ENCODE assay signal across 20 cellular contexts in the genomic region with DNA sequence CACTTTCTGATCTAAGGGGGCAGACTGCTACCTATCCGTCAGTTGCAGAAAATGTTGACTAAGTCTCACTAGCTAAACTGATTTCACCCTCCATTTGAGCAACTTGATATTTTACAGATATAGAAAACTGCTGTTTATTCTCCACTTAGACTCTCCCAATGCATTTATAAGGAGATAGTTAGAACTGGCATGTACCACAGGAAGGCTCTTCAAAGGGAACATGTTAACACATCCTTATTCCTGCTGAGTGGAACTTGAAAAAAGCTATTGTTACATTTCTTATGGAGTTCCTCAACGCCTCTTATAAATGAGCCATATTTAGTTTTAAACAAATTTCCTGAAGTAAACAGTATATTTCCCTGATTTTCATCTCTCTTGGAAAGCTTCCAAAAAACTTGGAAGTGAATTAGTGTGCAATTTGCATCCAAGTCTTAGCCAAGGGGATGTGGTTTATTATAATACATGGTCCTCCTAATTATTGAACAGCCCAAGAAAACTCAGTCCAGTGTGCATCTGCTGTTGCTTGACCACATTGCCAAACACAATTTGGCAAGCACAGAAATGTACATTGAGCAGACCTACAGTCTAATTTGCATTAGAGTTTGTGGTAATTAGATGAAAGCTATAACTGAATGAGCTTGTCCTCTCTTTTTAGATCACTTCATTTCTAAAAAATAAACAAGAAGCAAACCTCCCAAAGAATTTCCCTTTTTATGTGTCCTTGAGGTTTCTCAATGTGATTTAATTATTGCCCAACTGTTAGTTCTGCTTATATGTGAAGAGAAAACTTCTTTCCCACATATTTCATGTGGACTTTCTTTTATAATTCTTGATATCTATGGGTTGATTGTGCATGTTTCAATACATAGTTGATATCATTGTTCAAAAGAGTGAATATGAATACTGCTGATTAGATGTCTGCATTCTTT.
DNase-seq lines count a peak whose midpoint lies in the region; ATAC-seq and TF ChIP-seq lines count a peak whose summit lies in the region.
"Had no signal": no experiment of that assay in that cellular context is flagged by ENCODE, and none has a peak within 500 bp of the region (broad histone marks: within the 10 kb centered on the region; RNA-seq: fewer than 3 reads in every experiment).

No MANE protein-coding gene starts in this region.

- intact Hi-C loops in A673 (cut with micrococcal nuclease; ENCODE audit: unreplicated experiment) (no loop called here), IMR-90 (cut with micrococcal nuclease) (no loop called here)
- intact Hi-C loops in CD4-positive, alpha-beta T cell (cut with DNase I, micrococcal nuclease), result no loop called here

- no peak overlapping the region for H3K56ac ChIP-seq in IMR-90 (ENCODE audit: extremely low read depth, insufficient read depth, low read length)

- H2BK20ac ChIP-seq in IMR-90 (ENCODE audit: low read depth, low read length), result no peak overlapping the region

- no peak overlapping the region for H3K14ac ChIP-seq in IMR-90 (replicated peaks; ENCODE audit: low read depth, low read length)

- no peak overlapping the region for H3K4me3 Mint-ChIP-seq in T-helper 2 cell treated with Interferon-gamma antibody and Interleukin-4, amounts not matched to agents 5 μg/mL and 100 μg/mL, for 36 hours
- H3K4me3 Mint-ChIP-seq in CD4-positive, alpha-beta T cell, result no peak overlapping the region
- H3K4me3 Mint-ChIP-seq: activated CD4-positive, alpha-beta T cell treated with anti-CD3 and anti-CD28 coated beads, Interleukin-2, amount 10 ng/mL, durations not matched to agents 7 days and 5 days; CD8-positive, alpha-beta T cell had no signal

- no peak overlapping the region for H2BK15ac ChIP-seq in IMR-90 (ENCODE audit: low read depth, low read length)

- no CpG with 5 or more reads among the region's 2 CpGs for WGBS in IMR-90 (ENCODE audit: extremely low coverage in 2 of 2, insufficient read length in 1 of 2), 2 experiments

- TF ChIP-seq POLR2A in IMR-90 (IDR thresholded peaks at IDR 0.05; ENCODE audit: low read depth, low read length), result no peak

- H3K9me3 Mint-ChIP-seq in T-helper 2 cell treated with Interferon-gamma antibody and Interleukin-4, amounts not matched to agents 5 μg/mL and 100 μg/mL, for 36 hours, result no peaks in the 10 kb centered on the region
- H3K9me3 Mint-ChIP-seq in CD4-positive, alpha-beta T cell, result peaks cover 2% of the 10 kb centered on the region
- H3K9me3 Mint-ChIP-seq: activated CD4-positive, alpha-beta T cell treated with anti-CD3 and anti-CD28 coated beads, Interleukin-2, amount 10 ng/mL, durations not matched to agents 7 days and 5 days had no signal

- POLR2A ChIA-PET in A673 (lab: Charles Lee; ENCODE audit: low non-redundant PET) (no interaction called here), IMR-90 (lab: Charles Lee; ENCODE audit: unreplicated experiment) (no interaction called here)
- POLR2A ChIA-PET in CD4-positive, alpha-beta T cell (lab: Charles Lee), result no interaction called here

- dilution Hi-C loops in IMR-90 (cut with HindIII; ENCODE audit: low sequenced_read_pairs, unreplicated experiment), result no loop called here

- no peak overlapping the region for H2BK120ac ChIP-seq in IMR-90 (ENCODE audit: low read depth, low read length)

- H3K27ac Mint-ChIP-seq in T-helper 2 cell treated with Interferon-gamma antibody and Interleukin-4, amounts not matched to agents 5 μg/mL and 100 μg/mL, for 36 hours, result no peak overlapping the region
- no peak overlapping the region for H3K27ac Mint-ChIP-seq in CD4-positive, alpha-beta T cell
- H3K27ac Mint-ChIP-seq: activated CD4-positive, alpha-beta T cell treated with anti-CD3 and anti-CD28 coated beads, Interleukin-2, amount 10 ng/mL, durations not matched to agents 7 days and 5 days; CD8-positive, alpha-beta T cell had no signal

- H3K9me3 ChIP-seq in A673 (ENCODE audit: low read depth, low read length, poor library complexity, severe bottlenecking) (no peaks in the 10 kb centered on the region), IMR-90 (ENCODE audit: control insufficient read depth, insufficient read depth, low read length) (no peaks in the 10 kb centered on the region)
- H3K9me3 ChIP-seq in CD4-positive, alpha-beta T cell (ENCODE audit: control insufficient read depth, low read length), result peaks cover 6% of the 10 kb centered on the region
- H3K9me3 ChIP-seq: neutrophil, vagina had no signal

- H3K4me3 ChIP-seq in A673 (ENCODE audit: low read depth, low read length, poor library complexity, severe bottlenecking) (no peak overlapping the region), IMR-90 (ENCODE audit: insufficient read depth, low read depth, low read length) (no peak overlapping the region)
- H3K4me3 ChIP-seq: vagina had no signal

- H3K4ac ChIP-seq in IMR-90 (ENCODE audit: low read depth, low read length), result no peak overlapping the region

- H4K5ac ChIP-seq in IMR-90 (ENCODE audit: low read depth, low read length), result no peak overlapping the region

- H3K79me1 ChIP-seq in IMR-90 (ENCODE audit: low read depth in 1 of 2, low read length in 2 of 2), result no peaks in the 10 kb centered on the region

- H3K4me1 ChIP-seq in A673 (ENCODE audit: insufficient read depth, low read length, poor library complexity, severe bottlenecking), result no peaks in the 10 kb centered on the region
- H3K4me1 ChIP-seq in IMR-90 (ENCODE audit: control insufficient read depth, insufficient read depth, low read length), result peaks cover 2% of the 10 kb centered on the region; the same call in 1 of the 2 replicates
- H3K4me1 ChIP-seq: vagina had no signal

- no peak overlapping the region for H2BK5ac ChIP-seq in IMR-90 (ENCODE audit: low read depth, low read length, poor library complexity, severe bottlenecking)

- no peak overlapping the region for H2AK5ac ChIP-seq in IMR-90 (ENCODE audit: low read depth, low read length)

- H3K36me3 Mint-ChIP-seq in T-helper 2 cell treated with Interferon-gamma antibody and Interleukin-4, amounts not matched to agents 5 μg/mL and 100 μg/mL, for 36 hours (ENCODE audit: low read depth), result no peaks in the 10 kb centered on the region
- no peaks in the 10 kb centered on the region for H3K36me3 Mint-ChIP-seq in CD4-positive, alpha-beta T cell (ENCODE audit: low read depth)
- H3K36me3 Mint-ChIP-seq: CD8-positive, alpha-beta T cell had no signal

- H4K8ac ChIP-seq in IMR-90 (ENCODE audit: low read depth in 2 of 2, low read length in 2 of 2), result no peak overlapping the region

- CTCF ChIA-PET in A673 (lab: Charles Lee), result no interaction called here
- CTCF ChIA-PET in IMR-90 (lab: Yijun Ruan, JAX), result interaction anchor here (1.0 kb wide), 1 partner anchor 1516 kb away, joined by 3 read pairs; no protein-coding TSS in a partner anchor
- CTCF ChIA-PET in CD4-positive, alpha-beta T cell (lab: Charles Lee), result no interaction called here

- no peak overlapping the region for H3K9ac ChIP-seq in IMR-90 (ENCODE audit: low read depth, low read length)

- no peaks in the 10 kb centered on the region for H3K36me3 ChIP-seq in A673 (ENCODE audit: insufficient read depth, low read length, poor library complexity, severe bottlenecking)
- H3K36me3 ChIP-seq in IMR-90 (ENCODE audit: control insufficient read depth, insufficient read depth, low read length), result no peaks in the 10 kb centered on the region
- H3K36me3 ChIP-seq: neutrophil, vagina had no signal

- H3K18ac ChIP-seq in IMR-90 (ENCODE audit: low read depth, low read length), result no peak overlapping the region

- DNase-seq in A673 (ENCODE audit: low spot score) (peak; percentile 23), IMR-90 (no peak), SK-N-DZ (ENCODE audit: low spot score) (peak; percentile 80), fibroblast of gingiva (ENCODE audit: low read depth) (peak; percentile 76), putamen (ENCODE audit: low spot score) (no peak), HCEC 1CT (no peak)
- no peak for DNase-seq in T-helper 2 cell treated with Interferon-gamma antibody and Interleukin-4, amounts not matched to agents 5 μg/mL and 100 μg/mL, for 36 hours (ENCODE audit: low spot score)
- DNase-seq in CD4-positive, alpha-beta T cell, result no peak
- DNase-seq: ACHN; activated CD4-positive, alpha-beta T cell treated with anti-CD3 and anti-CD28 coated beads, Interleukin-2, amount 10 ng/mL, durations not matched to agents 7 days and 5 days; activated effector memory CD4-positive, alpha-beta T cell treated with Interleukin-2 at 50 U/mL for 16 hours; CD8-positive, alpha-beta T cell; DMS53; left ventricle myocardium superior; NCI-H1092; retina; stimulated activated CD4-positive, alpha-beta T cell treated with anti-CD3 and anti-CD28 coated beads, Interleukin-12 subunit alpha, Interleukin-12 subunit beta, amount 100 ng/mL, for 4 hours had no signal

- in situ Hi-C loops in IMR-90 (cut with MboI; ENCODE audit: low sequenced_read_pairs), result no loop called here

- BruUV-seq in A673 (replicated peaks; lab: Mats Ljungman, UMichigan) (no TSS peak), IMR-90 (replicated peaks; lab: Mats Ljungman, UMichigan) (no TSS peak)

- H2AFZ ChIP-seq in IMR-90 (replicated peaks; ENCODE audit: low read length, poor library complexity), result no peak overlapping the region

- H3K27me3 ChIP-seq in A673 (replicated peaks; ENCODE audit: insufficient read depth, low read depth, low read length, poor library complexity) (no peaks in the 10 kb centered on the region), IMR-90 (ENCODE audit: control insufficient read depth, insufficient read depth, low read length) (no peaks in the 10 kb centered on the region)
- peaks cover 4% of the 10 kb centered on the region for H3K27me3 ChIP-seq in CD4-positive, alpha-beta T cell (ENCODE audit: control insufficient read depth, insufficient read depth, low read length)
- H3K27me3 ChIP-seq: neutrophil, vagina had no signal

- no peaks in the 10 kb centered on the region for H3K9me1 ChIP-seq in IMR-90 (ENCODE audit: insufficient read depth, low read length)

- no peak overlapping the region for H3K23ac ChIP-seq in IMR-90 (ENCODE audit: low read depth, low read length)

- no peak overlapping the region for H2AK9ac ChIP-seq in IMR-90 (replicated peaks; ENCODE audit: low read depth, low read length, poor library complexity)

- H3K27ac ChIP-seq in A673 (ENCODE audit: low read depth, low read length, poor library complexity, severe bottlenecking) (no peak overlapping the region), IMR-90 (ENCODE audit: insufficient read depth, low read length) (no peak overlapping the region)
- H3K27ac ChIP-seq in CD4-positive, alpha-beta T cell (ENCODE audit: low read depth, low read length), result no peak overlapping the region
- H3K27ac ChIP-seq: HL-60, neutrophil, vagina had no signal

- no peak overlapping the region for H4K91ac ChIP-seq in IMR-90 (ENCODE audit: insufficient read depth, low read depth, low read length)

- no peak for TF ChIP-seq RAD21 in IMR-90 (IDR thresholded peaks at IDR 0.05; ENCODE audit: low read length)

- TF ChIP-seq CTCF in A673 (conservative IDR thresholded peaks at IDR 0.05; ENCODE audit: low read depth, low read length) (no peak), IMR-90 (conservative IDR thresholded peaks at IDR 0.05; ENCODE audit: low read depth, low read length) (no peak)
- TF ChIP-seq CTCF in CD4-positive, alpha-beta T cell (IDR thresholded peaks at IDR 0.05), result no peak

- no peaks in the 10 kb centered on the region for H4K20me1 ChIP-seq in IMR-90 (ENCODE audit: insufficient read depth, low read length)

- H3K4me1 Mint-ChIP-seq in T-helper 2 cell treated with Interferon-gamma antibody and Interleukin-4, amounts not matched to agents 5 μg/mL and 100 μg/mL, for 36 hours (ENCODE audit: low read depth), result no peaks in the 10 kb centered on the region
- no peaks in the 10 kb centered on the region for H3K4me1 Mint-ChIP-seq in CD4-positive, alpha-beta T cell (ENCODE audit: low read depth)
- H3K4me1 Mint-ChIP-seq: activated CD4-positive, alpha-beta T cell treated with anti-CD3 and anti-CD28 coated beads, Interleukin-2, amount 10 ng/mL, durations not matched to agents 7 days and 5 days had no signal

- ATAC-seq in IMR-90 (ENCODE audit: low read depth), result no peak
- no peak for ATAC-seq in CD4-positive, alpha-beta T cell (ENCODE audit: poor library complexity)
- ATAC-seq: CD8-positive, alpha-beta T cell; left ventricle myocardium superior had no signal

- no peak overlapping the region for H3K4me2 ChIP-seq in IMR-90 (ENCODE audit: low read depth, low read length)

- H3K27me3 Mint-ChIP-seq in T-helper 2 cell treated with Interferon-gamma antibody and Interleukin-4, amounts not matched to agents 5 μg/mL and 100 μg/mL, for 36 hours (ENCODE audit: low read depth), result no peaks in the 10 kb centered on the region
- H3K27me3 Mint-ChIP-seq in CD4-positive, alpha-beta T cell, result peaks cover 4% of the 10 kb centered on the region

Comparison
In these comparisons a context has a peak if more than half of its experiments do, and no peak if none do; other contexts are left out.
1. DNase-seq: peak in A673 (single experiment), SK-N-DZ (single experiment) and fibroblast of gingiva (single experiment); none in IMR-90 (single experiment), T-helper 2 cell treated with Interferon-gamma antibody and Interleukin-4, amounts not matched to agents 5 μg/mL and 100 μg/mL, for 36 hours (single experiment), putamen (single experiment), CD4-positive, alpha-beta T cell (0 of 10) and HCEC 1CT (single experiment).